Comparison of ENCODE assay signal across 10 cellular contexts in genomic region chr4:40333921-40334352, GRCh38. TPM values are rescaled to one million over a fixed set of nuclear protein-coding genes. Genes with fewer than 3 reads are reported as not detected.
A peak's percentile ranks its signal among the peaks of the same experiment; 100 is the strongest.
DNase-seq lines count a peak whose midpoint lies in the region; ATAC-seq, FAIRE-seq and TF ChIP-seq lines count a peak whose summit lies in the region.
"Had no signal": no experiment of that assay in that cellular context is flagged by ENCODE, and none has a peak within 500 bp of the region (broad histone marks: within the 10 kb centered on the region; RNA-seq: fewer than 3 reads in every experiment).

No MANE protein-coding gene starts in this region.

- H3K27me3 ChIP-seq in WERI-Rb-1 (ENCODE audit: insufficient read depth, low read depth, severe bottlenecking) = no peaks in the 10 kb centered on the region
- H3K27me3 ChIP-seq in pancreas = no peaks in the 10 kb centered on the region

- peaks cover 3% of the 10 kb centered on the region for H3K9me3 Mint-ChIP-seq in activated T-helper 1 cell treated with anti-CD3 and anti-CD28 coated beads, Interleukin-12 subunit alpha, Interleukin-12 subunit beta, Interleukin-2, Interleukin-4 antibody, amounts not matched to agents 30 ng/mL and 10 ng/mL and 1 ng/mL, durations not matched to agents 14 hours and 24 hours and 36 hours

- H3K27me3 Mint-ChIP-seq in activated T-helper 1 cell treated with anti-CD3 and anti-CD28 coated beads, Interleukin-12 subunit alpha, Interleukin-12 subunit beta, Interleukin-2, Interleukin-4 antibody, amounts not matched to agents 30 ng/mL and 10 ng/mL and 1 ng/mL, durations not matched to agents 14 hours and 24 hours and 36 hours (ENCODE audit: insufficient read depth) = no peaks in the 10 kb centered on the region

- DNase-seq in DMS153 (lab: John Stamatoyannopoulos, UW) (peak; percentile 49), NCI-H1436 treated with DMSO at 0.1 percent for 48 hours (lab: John Stamatoyannopoulos, UW) (peak; percentile 59), WERI-Rb-1 (peak; percentile 32), kidney glomerular epithelial cell (lab: John Stamatoyannopoulos, UW) (peak; percentile 37), kidney (no peak), pancreas (no peak)
- no peak for DNase-seq in activated T-helper 1 cell treated with anti-CD3 and anti-CD28 coated beads, Interleukin-12 subunit alpha, Interleukin-12 subunit beta, Interleukin-2, Interleukin-4 antibody, amounts not matched to agents 30 ng/mL and 10 ng/mL and 1 ng/mL, durations not matched to agents 14 hours and 24 hours and 36 hours (ENCODE audit: low spot score)
- DNase-seq: activated T-cell treated with anti-CD3 and anti-CD28 coated beads for 4 hours, erythroblast had no signal

- H3K27ac ChIP-seq in WERI-Rb-1 (peak overlapping the region; percentile 96), kidney (ENCODE audit: low read depth in 2 of 2, low read length in 2 of 2) (no peak overlapping the region), pancreas (no peak overlapping the region)

- ATAC-seq in GM19324 (IDR thresholded peaks at IDR 0.05; ENCODE audit: low FRiP score, unreplicated experiment) (no peak), pancreas (no peak)

- FAIRE-seq in kidney (lab: Jason Lieb, UNC) (no peak), pancreas (lab: Jason Lieb, UNC) (no peak)

- intact Hi-C loops in activated T-helper 1 cell treated with anti-CD3 and anti-CD28 coated beads, Interleukin-12 subunit alpha, Interleukin-12 subunit beta, Interleukin-2, Interleukin-4 antibody, amounts not matched to agents 30 ng/mL and 10 ng/mL and 1 ng/mL, durations not matched to agents 14 hours and 24 hours and 36 hours (cut with micrococcal nuclease) = no loop called here
- intact Hi-C loops in kidney (cut with DNase I) = no loop called here
- intact Hi-C loops in pancreas (cut with DNase I) = no loop called here

- no peaks in the 10 kb centered on the region for H3K36me3 Mint-ChIP-seq in activated T-helper 1 cell treated with anti-CD3 and anti-CD28 coated beads, Interleukin-12 subunit alpha, Interleukin-12 subunit beta, Interleukin-2, Interleukin-4 antibody, amounts not matched to agents 30 ng/mL and 10 ng/mL and 1 ng/mL, durations not matched to agents 14 hours and 24 hours and 36 hours (ENCODE audit: low read depth)

- H3K36me3 ChIP-seq in WERI-Rb-1 = peaks cover 16% of the 10 kb centered on the region
- no peaks in the 10 kb centered on the region for H3K36me3 ChIP-seq in kidney (ENCODE audit: control insufficient read depth in 1 of 2, insufficient read depth in 2 of 2, low read length in 2 of 2)
- no peaks in the 10 kb centered on the region for H3K36me3 ChIP-seq in pancreas

- WGBS in pancreas, 2 donors = 87 to 90% methylated on average over 8 of the region's 8 CpGs

- H3K4me3 ChIP-seq in WERI-Rb-1 (ENCODE audit: low read depth, low read length) = no peak overlapping the region
- no peak overlapping the region for H3K4me3 ChIP-seq in kidney (ENCODE audit: low read length in 2 of 2)
- H3K4me3 ChIP-seq in pancreas = no peak overlapping the region

- H3K9me3 ChIP-seq in WERI-Rb-1 (ENCODE audit: severe bottlenecking) (no peaks in the 10 kb centered on the region), kidney (ENCODE audit: control insufficient read depth in 1 of 2, low read length in 2 of 2) (no peaks in the 10 kb centered on the region), pancreas (no peaks in the 10 kb centered on the region)

- no peak overlapping the region for H3K27ac Mint-ChIP-seq in activated T-helper 1 cell treated with anti-CD3 and anti-CD28 coated beads, Interleukin-12 subunit alpha, Interleukin-12 subunit beta, Interleukin-2, Interleukin-4 antibody, amounts not matched to agents 30 ng/mL and 10 ng/mL and 1 ng/mL, durations not matched to agents 14 hours and 24 hours and 36 hours

- H3K9ac ChIP-seq in kidney (ENCODE audit: low read length in 2 of 2) = no peak overlapping the region

- H3K4me3 Mint-ChIP-seq in activated T-helper 1 cell treated with anti-CD3 and anti-CD28 coated beads, Interleukin-12 subunit alpha, Interleukin-12 subunit beta, Interleukin-2, Interleukin-4 antibody, amounts not matched to agents 30 ng/mL and 10 ng/mL and 1 ng/mL, durations not matched to agents 14 hours and 24 hours and 36 hours = no peak overlapping the region

- TF ChIP-seq CTCF in WERI-Rb-1 (IDR thresholded peaks at IDR 0.05; ENCODE audit: low read depth, low read length) (no peak), kidney (IDR thresholded peaks at IDR 0.05; ENCODE audit: borderline replicate concordance, extremely low read depth, insufficient read depth) (no peak), pancreas (IDR thresholded peaks at IDR 0.05) (no peak)

- no peaks in the 10 kb centered on the region for H3K4me1 ChIP-seq in kidney (ENCODE audit: control insufficient read depth in 1 of 2, insufficient read depth in 1 of 2, low read depth in 1 of 2, low read length in 2 of 2)
- H3K4me1 ChIP-seq in pancreas = no peaks in the 10 kb centered on the region

- H3K4me1 Mint-ChIP-seq in activated T-helper 1 cell treated with anti-CD3 and anti-CD28 coated beads, Interleukin-12 subunit alpha, Interleukin-12 subunit beta, Interleukin-2, Interleukin-4 antibody, amounts not matched to agents 30 ng/mL and 10 ng/mL and 1 ng/mL, durations not matched to agents 14 hours and 24 hours and 36 hours (ENCODE audit: low read depth) = no peaks in the 10 kb centered on the region

RNA-seq across cellular contexts. Expression of gene CHRNA9, which starts 1.2 kb away (rescaled TPM):
- not detected in 2 replicates for total RNA-seq in activated T-helper 1 cell treated with anti-CD3 and anti-CD28 coated beads, Interleukin-12 subunit alpha, Interleukin-12 subunit beta, Interleukin-2, Interleukin-4 antibody, amounts not matched to agents 30 ng/mL and 10 ng/mL and 1 ng/mL, durations not matched to agents 14 hours and 24 hours and 36 hours
- total RNA-seq in kidney = not detected
- not detected for polyA plus RNA-seq in kidney (ENCODE audit: insufficient read depth, low read depth, low replicate concordance)
- not detected for total RNA-seq in pancreas
- polyA plus RNA-seq in pancreas = not detected

Comparison
In these comparisons a context has a peak if more than half of its experiments do, and no peak if none do; other contexts are left out.
1. DNase-seq: peak in DMS153 (single experiment), NCI-H1436 treated with DMSO at 0.1 percent for 48 hours (single experiment), WERI-Rb-1 (single experiment) and kidney glomerular epithelial cell (single experiment); none in activated T-helper 1 cell treated with anti-CD3 and anti-CD28 coated beads, Interleukin-12 subunit alpha, Interleukin-12 subunit beta, Interleukin-2, Interleukin-4 antibody, amounts not matched to agents 30 ng/mL and 10 ng/mL and 1 ng/mL, durations not matched to agents 14 hours and 24 hours and 36 hours (single experiment), kidney (single experiment) and pancreas (0 of 6).